Comparison of ENCODE assay signal across 25 cellular contexts in genomic region chr2:119384971-119385370, GRCh38.
"Had no signal": no experiment of that assay in that cellular context is flagged by ENCODE, and none has a peak within 500 bp of the region (broad histone marks: within the 10 kb centered on the region; RNA-seq: fewer than 3 reads in every experiment).

No MANE protein-coding gene starts in this region.

- H3K27me3 ChIP-seq: esophagus squamous epithelium, gastroesophageal sphincter, neural progenitor cell, ovary, right atrium auricular region, sigmoid colon, testis, tibial nerve, upper lobe of right lung, vagina had no signal

- H3K9ac ChIP-seq: neural progenitor cell had no signal

- H3K36me3 ChIP-seq: esophagus squamous epithelium, gastroesophageal sphincter, neural progenitor cell, ovary, right atrium auricular region, sigmoid colon, tibial nerve, upper lobe of right lung, vagina had no signal

- H3K9me3 ChIP-seq: esophagus squamous epithelium, gastroesophageal sphincter, ovary, right atrium auricular region, sigmoid colon, testis, tibial nerve, upper lobe of right lung, vagina had no signal

- H3K4me2 ChIP-seq: neural progenitor cell had no signal

- H3K4me3 ChIP-seq: esophagus squamous epithelium, gastroesophageal sphincter, lung, neural progenitor cell, ovary, right atrium auricular region, sigmoid colon, skin epidermis, testis, tibial nerve, upper lobe of right lung, vagina had no signal

- H3K27ac ChIP-seq: esophagus squamous epithelium, gastroesophageal sphincter, neural progenitor cell, ovary, right atrium auricular region, sigmoid colon, testis, tibial nerve, upper lobe of right lung, vagina had no signal

- ATAC-seq: gastroesophageal sphincter; left colon; left ventricle myocardium superior; natural killer cell treated with Interleukin-12 subunit alpha and Interleukin-12 subunit beta and Interleukin-15 and Interleukin-18, amount 100 ng/mL, for 72 hours; stimulated activated naive B cell treated with anti-CD40 and anti-IgM and Interleukin-4, amounts not matched to agents 10 μg/mL and 1 μg/mL and 100 μg/mL, for 72 hours; stimulated activated naive CD8-positive, alpha-beta T cell treated with anti-CD3 and anti-CD28 coated beads, Interleukin-15, amount 100 ng/mL, for 72 hours; upper lobe of right lung had no signal

- DNase-seq: esophagus squamous epithelium; foreskin fibroblast; glutamatergic neuron; immature natural killer cell; left colon; left ventricle myocardium superior; mesenchymal stem cell; midbrain; nucleus accumbens; ovary; sigmoid colon; stimulated activated CD4-positive, alpha-beta T cell treated with anti-CD3 and anti-CD28 coated beads, Interleukin-2, amount 100 ng/mL, for 24 hours; stimulated activated CD4-positive, alpha-beta T cell treated with anti-CD3 and anti-CD28 coated beads, Interleukin-4, amount 100 ng/mL, for 4 hours; stimulated activated naive B cell treated with anti-CD40 and anti-IgM and Interleukin-4, amounts not matched to agents 10 μg/mL and 1 μg/mL and 100 μg/mL, for 72 hours; stimulated activated naive CD8-positive, alpha-beta T cell treated with anti-CD3 and anti-CD28 coated beads, Interleukin-15, amount 100 ng/mL, for 72 hours; testis; upper lobe of right lung had no signal
